ENCODE assay signal across 1 cellular context in genomic region chr1:240804475-240804874, GRCh38.
TF ChIP-seq lines count a peak whose summit lies in the region.

No MANE protein-coding gene starts in this region.

TF ChIP-seq in IMR-90, 13 proteins besides CTCF, POLR2A, EP300 and RAD21:
- TF ChIP-seq ELK1 (IDR thresholded peaks at IDR 0.05; ENCODE audit: borderline replicate concordance, low read depth, low read length) (no peak), USF2 (IDR thresholded peaks at IDR 0.05; ENCODE audit: low read depth, low read length) (no peak), SMC3 (IDR thresholded peaks at IDR 0.05; ENCODE audit: low read depth, low read length) (no peak), MAFK (IDR thresholded peaks at IDR 0.05; ENCODE audit: low read depth, low read length) (no peak), MXI1 (IDR thresholded peaks at IDR 0.05; ENCODE audit: borderline replicate concordance, low read depth, low read length) (no peak), CEBPB (IDR thresholded peaks at IDR 0.05; ENCODE audit: low read depth, low read length) (no peak), NFE2L2 (IDR thresholded peaks at IDR 0.05; ENCODE audit: low read depth, low read length) (no peak), RCOR1 (IDR thresholded peaks at IDR 0.05; ENCODE audit: insufficient replicate concordance, low read length) (no peak), MAZ (IDR thresholded peaks at IDR 0.05; ENCODE audit: borderline replicate concordance, low read depth, low read length) (no peak), CHD1 (IDR thresholded peaks at IDR 0.05; ENCODE audit: low read depth, low read length) (no peak), RFX5 (IDR thresholded peaks at IDR 0.05; ENCODE audit: low read depth, low read length) (no peak), FOS (IDR thresholded peaks at IDR 0.05; ENCODE audit: low read depth, low read length) (no peak), BHLHE40 (IDR thresholded peaks at IDR 0.05; ENCODE audit: low read depth, low read length) (no peak)
